In genomic region chr1:148166558-148167492, GRCh38 we compare ENCODE assay signal across 1 cellular context.
TF ChIP-seq lines count a peak whose summit lies in the region.

No MANE protein-coding gene starts in this region.

TF ChIP-seq in A549, 52 proteins besides CTCF, POLR2A, EP300 and RAD21 (continued from another document):
- TF ChIP-seq SMC3 (IDR thresholded peaks at IDR 0.05) (no peak), CBX2 (IDR thresholded peaks at IDR 0.05; ENCODE audit: borderline replicate concordance, low read depth) (no peak), NR3C1 (IDR thresholded peaks at IDR 0.05) (no peak), BHLHE40 (IDR thresholded peaks at IDR 0.05; ENCODE audit: low read depth, low read length) (no peak), CEBPB (IDR thresholded peaks at IDR 0.05) (no peak), MAZ (IDR thresholded peaks at IDR 0.05; ENCODE audit: borderline replicate concordance, low read depth, low read length) (no peak), NPAS2 (CRISPR knock-in tag; IDR thresholded peaks at IDR 0.05; ENCODE audit: borderline replicate concordance) (no peak), ESRRA (IDR thresholded peaks at IDR 0.05; ENCODE audit: borderline replicate concordance, low read length) (no peak), CHD2 (IDR thresholded peaks at IDR 0.05; ENCODE audit: low read length, partially characterized antibody) (no peak)
